20 cellular contexts compared by ENCODE assay signal in genomic region chr6:166470863-166471410, GRCh38.
"Had no signal": no experiment of that assay in that cellular context is flagged by ENCODE, and none has a peak within 500 bp of the region (broad histone marks: within the 10 kb centered on the region; RNA-seq: fewer than 3 reads in every experiment).

No MANE protein-coding gene starts in this region.

- H3K36me3 ChIP-seq: ovary had no signal

- H3K27ac ChIP-seq: epithelial cell of prostate, esophagus muscularis mucosa, gastroesophageal sphincter, ovary, suprapubic skin, thyroid gland, vagina had no signal

- ATAC-seq: effector memory CD8-positive, alpha-beta T cell; gastroesophageal sphincter; left cardiac atrium; left ventricle myocardium superior; mucosa of descending colon; naive thymus-derived CD8-positive, alpha-beta T cell; right cardiac atrium; stimulated activated effector memory CD8-positive, alpha-beta T cell treated with anti-CD3 and anti-CD28 coated beads, Interleukin-12 subunit alpha, Interleukin-12 subunit beta, amount 100 ng/mL, for 72 hours; stimulated activated naive CD8-positive, alpha-beta T cell treated with anti-CD3 and anti-CD28 coated beads, Interleukin-15, Interleukin-2, amounts not matched to agents 100 U/mL and 50 U/mL, for 24 hours had no signal

- H3K27me3 ChIP-seq: esophagus muscularis mucosa, gastroesophageal sphincter, ovary, suprapubic skin, thyroid gland, vagina had no signal

- H3K4me1 ChIP-seq: suprapubic skin, thyroid gland had no signal

- H3K9me3 ChIP-seq: esophagus muscularis mucosa, gastroesophageal sphincter, mucosa of descending colon, ovary, suprapubic skin, thyroid gland, vagina had no signal

- H3K4me3 ChIP-seq: esophagus muscularis mucosa, gastroesophageal sphincter, mucosa of descending colon, ovary, smooth muscle cell, suprapubic skin, thyroid gland, vagina had no signal

- DNase-seq: effector memory CD8-positive, alpha-beta T cell; immature natural killer cell; left cardiac atrium; left ventricle myocardium superior; mammary epithelial cell; mucosa of descending colon; right cardiac atrium; stimulated activated CD4-positive, alpha-beta T cell treated with anti-CD3 and anti-CD28 coated beads, Interleukin-4, amount 100 ng/mL, for 1 hour; stimulated activated CD8-positive, alpha-beta memory T cell treated with anti-CD3 and anti-CD28 coated beads, Interleukin-4, amount 100 ng/mL, for 48 hours; stimulated activated naive CD8-positive, alpha-beta T cell treated with anti-CD3 and anti-CD28 coated beads, Interleukin-15, Interleukin-2, amounts not matched to agents 100 U/mL and 50 U/mL, for 24 hours; thyroid gland had no signal
